ENCODE assay signal across 8 cellular contexts in genomic region chr6:135506270-135506997, GRCh38. TPM values are rescaled to one million over a fixed set of nuclear protein-coding genes. Genes with fewer than 3 reads are reported as not detected.
A peak's percentile ranks its signal among the peaks of the same experiment; 100 is the strongest.
DNase-seq lines count a peak whose midpoint lies in the region; ATAC-seq, FAIRE-seq and TF ChIP-seq lines count a peak whose summit lies in the region.

No MANE protein-coding gene starts in this region.

- no peaks in the 10 kb centered on the region for H3K36me3 ChIP-seq in kidney epithelial cell (ENCODE audit: control insufficient read depth, insufficient read depth, low read length)

- no peak for FAIRE-seq in urothelium cell line (lab: Jason Lieb, UNC)

- TF ChIP-seq CTCF in kidney epithelial cell (IDR thresholded peaks at IDR 0.05; ENCODE audit: insufficient read depth, low read length, poor library complexity, severe bottlenecking), result peak; percentile 36

- no peaks in the 10 kb centered on the region for H3K27me3 ChIP-seq in kidney epithelial cell (ENCODE audit: control insufficient read depth, insufficient read depth, low read length)

- no peak overlapping the region for H3K4me3 ChIP-seq in kidney epithelial cell (ENCODE audit: low read depth, low read length)

- ATAC-seq in GM19328 (IDR thresholded peaks at IDR 0.05; ENCODE audit: unreplicated experiment), result peak; percentile 66
- peak; percentile 99 for ATAC-seq in HG03175 (IDR thresholded peaks at IDR 0.05; ENCODE audit: unreplicated experiment)

- DNase-seq in DMS53 treated with DMSO at 0.1 percent for 48 hours (lab: John Stamatoyannopoulos, UW; ENCODE audit: unreplicated experiment), result peak; percentile 22
- DNase-seq in NCI-H524 (lab: John Stamatoyannopoulos, UW), result peak; percentile 19 to 55
- peak; percentile 65 for DNase-seq in astrocyte of the hippocampus (ENCODE audit: low read depth, low spot score)
- DNase-seq in kidney epithelial cell (ENCODE audit: low read depth), result no peak
- DNase-seq in urothelium cell line (ENCODE audit: low spot score), result peak; percentile 23
- DNase-seq in activated CD8-positive, alpha-beta memory T cell treated with anti-CD3 and anti-CD28 coated beads, Interleukin-2, amount 50 U/mL, for 4 hours, result no peak

RNA-seq across cellular contexts. Expression of gene AHI1, which starts 8.9 kb away (rescaled TPM):
- total RNA-seq in kidney epithelial cell, result 3.7 and 5.2 TPM in 2 replicates

Comparison
In these comparisons a context has a peak if more than half of its experiments do, and no peak if none do; other contexts are left out.
1. DNase-seq: peak in DMS53 treated with DMSO at 0.1 percent for 48 hours (single experiment), NCI-H524 (2 of 2), astrocyte of the hippocampus (single experiment) and urothelium cell line (single experiment); none in kidney epithelial cell (single experiment) and activated CD8-positive, alpha-beta memory T cell treated with anti-CD3 and anti-CD28 coated beads, Interleukin-2, amount 50 U/mL, for 4 hours (single experiment).